ENCODE assay signal across 19 cellular contexts in the genomic region with DNA sequence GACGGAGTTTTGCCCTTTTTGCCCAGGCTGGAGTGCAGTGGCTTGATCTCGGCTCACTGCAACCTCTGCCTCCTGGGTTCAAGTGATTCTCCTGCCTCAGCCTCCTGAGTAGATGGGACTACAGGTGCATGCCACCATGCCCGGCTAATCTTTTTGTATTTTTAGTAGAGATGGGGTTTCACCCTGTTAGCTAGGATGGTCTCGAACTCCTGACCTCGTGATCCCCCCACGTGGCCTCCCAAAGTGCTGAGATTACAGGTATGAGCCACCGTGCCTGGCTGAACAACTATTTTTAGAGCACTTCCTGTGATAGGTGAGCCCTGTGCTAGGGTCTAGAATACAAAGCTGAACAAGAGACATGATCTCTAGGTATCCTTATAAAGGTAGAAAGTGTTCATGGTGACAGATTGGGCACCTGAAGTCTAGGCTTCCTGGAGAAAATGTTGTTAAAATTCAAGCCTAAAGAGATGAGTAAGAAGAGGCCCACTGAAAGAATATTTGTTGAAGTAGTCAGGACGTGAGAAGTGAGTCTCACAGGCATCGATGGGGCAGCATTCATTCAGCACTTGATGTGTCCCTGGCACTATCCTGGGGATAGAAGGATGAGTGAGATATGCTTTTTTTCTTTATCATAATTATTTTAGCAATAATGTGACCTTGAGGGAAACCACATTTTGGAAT. TPM values are rescaled to one million over a fixed set of nuclear protein-coding genes. Genes with fewer than 3 reads are reported as not detected.
DNase-seq lines count a peak whose midpoint lies in the region; ATAC-seq lines count a peak whose summit lies in the region.
"Had no signal": no experiment of that assay in that cellular context is flagged by ENCODE, and none has a peak within 500 bp of the region (broad histone marks: within the 10 kb centered on the region; RNA-seq: fewer than 3 reads in every experiment).

No MANE protein-coding gene starts in this region.

- no peak for DNase-seq in activated T-cell treated with anti-CD3 and anti-CD28 coated beads, Interleukin-2, amount 50 U/mL, for 72 hours
- no peak for DNase-seq in activated T-cell treated with anti-CD3 and anti-CD28 coated beads, Interleukin-2, amount 50 U/mL, for 4 hours
- DNase-seq in Karpas-422 (no peak), dermis blood vessel endothelial cell (peak; percentile 13), DMS 273 (lab: John Stamatoyannopoulos, UW; ENCODE audit: unreplicated experiment) (no peak)
- DNase-seq in stimulated activated naive B cell treated with anti-CD40 and anti-IgM and Interleukin-4, amounts not matched to agents 10 μg/mL and 1 μg/mL and 100 μg/mL, for 72 hours: no peak
- DNase-seq: activated CD4-positive, alpha-beta T cell treated with anti-CD3 and anti-CD28 coated beads for 48 hours; activated naive CD4-positive, alpha-beta T cell treated with anti-CD3 and anti-CD28 coated beads, Interleukin-2, amount 50 U/mL, for 16 hours; AML-193; KBM-7; NCI-H146; NCI-H524 treated with DMSO at 0.1 percent for 48 hours; Peyer's patch; T-helper 1 cell had no signal

- H3K4me3 ChIP-seq in Karpas-422 (ENCODE audit: low read length): no peak overlapping the region
- H3K4me3 ChIP-seq: Peyer's patch, prostate gland had no signal

- no peaks in the 10 kb centered on the region for H3K27me3 Mint-ChIP-seq in activated T-cell treated with anti-CD3 and anti-CD28 coated beads, Interleukin-2, amount 50 U/mL, for 72 hours (ENCODE audit: low read depth)
- H3K27me3 Mint-ChIP-seq in activated T-cell treated with anti-CD3 and anti-CD28 coated beads, Interleukin-2, amount 50 U/mL, for 4 hours (ENCODE audit: low read depth): no peaks in the 10 kb centered on the region
- no peaks in the 10 kb centered on the region for H3K27me3 Mint-ChIP-seq in stimulated activated naive B cell treated with anti-CD40 and anti-IgM and Interleukin-4, amounts not matched to agents 10 μg/mL and 1 μg/mL and 100 μg/mL, for 72 hours
- H3K27me3 Mint-ChIP-seq: central memory CD8-positive, alpha-beta T cell had no signal

- no peaks in the 10 kb centered on the region for H3K9me3 ChIP-seq in Karpas-422 (ENCODE audit: low read length)
- H3K9me3 ChIP-seq: Peyer's patch, prostate gland had no signal

- H3K9ac ChIP-seq in Karpas-422 (ENCODE audit: low read length): no peak overlapping the region

- peaks cover 38% of the 10 kb centered on the region for H3K4me1 Mint-ChIP-seq in activated T-cell treated with anti-CD3 and anti-CD28 coated beads, Interleukin-2, amount 50 U/mL, for 72 hours (ENCODE audit: low read depth)
- H3K4me1 Mint-ChIP-seq in activated T-cell treated with anti-CD3 and anti-CD28 coated beads, Interleukin-2, amount 50 U/mL, for 4 hours (ENCODE audit: low read depth): peaks cover 33% of the 10 kb centered on the region
- H3K4me1 Mint-ChIP-seq in stimulated activated naive B cell treated with anti-CD40 and anti-IgM and Interleukin-4, amounts not matched to agents 10 μg/mL and 1 μg/mL and 100 μg/mL, for 72 hours: peaks cover 25 to 41% of the 10 kb centered on the region in 2 donors

- H2AFZ ChIP-seq in Karpas-422 (ENCODE audit: low read length): no peak overlapping the region

- peak overlapping the region; percentile 31 for H3K27ac Mint-ChIP-seq in activated T-cell treated with anti-CD3 and anti-CD28 coated beads, Interleukin-2, amount 50 U/mL, for 72 hours
- H3K27ac Mint-ChIP-seq in stimulated activated naive B cell treated with anti-CD40 and anti-IgM and Interleukin-4, amounts not matched to agents 10 μg/mL and 1 μg/mL and 100 μg/mL, for 72 hours: peak overlapping the region; percentile 20

- H3K27me3 ChIP-seq in Karpas-422 (ENCODE audit: low read length): no peaks in the 10 kb centered on the region
- H3K27me3 ChIP-seq: Peyer's patch had no signal

- peak overlapping the region; percentile 5; the same call in 1 of the 2 replicates for H3K27ac ChIP-seq in Karpas-422 (ENCODE audit: low read length)
- H3K27ac ChIP-seq: epithelial cell of prostate, Peyer's patch, prostate gland had no signal

- peak overlapping the region in 1 of 2 donors; percentile 32 for H3K4me3 Mint-ChIP-seq in activated T-cell treated with anti-CD3 and anti-CD28 coated beads, Interleukin-2, amount 50 U/mL, for 72 hours
- no peak overlapping the region for H3K4me3 Mint-ChIP-seq in activated T-cell treated with anti-CD3 and anti-CD28 coated beads, Interleukin-2, amount 50 U/mL, for 4 hours
- no peak overlapping the region for H3K4me3 Mint-ChIP-seq in stimulated activated naive B cell treated with anti-CD40 and anti-IgM and Interleukin-4, amounts not matched to agents 10 μg/mL and 1 μg/mL and 100 μg/mL, for 72 hours
- H3K4me3 Mint-ChIP-seq: central memory CD8-positive, alpha-beta T cell had no signal

- H3K9me2 ChIP-seq in Karpas-422 (replicated peaks; ENCODE audit: insufficient read depth, low read length): no peaks in the 10 kb centered on the region

- ATAC-seq in activated T-cell treated with anti-CD3 and anti-CD28 coated beads, Interleukin-2, amount 50 U/mL, for 72 hours (replicated peaks in 1 of 2): no peak
- ATAC-seq in activated T-cell treated with anti-CD3 and anti-CD28 coated beads, Interleukin-2, amount 50 U/mL, for 4 hours: no peak
- no peak for ATAC-seq in stimulated activated naive B cell treated with anti-CD40 and anti-IgM and Interleukin-4, amounts not matched to agents 10 μg/mL and 1 μg/mL and 100 μg/mL, for 72 hours (replicated peaks)
- no peak for ATAC-seq in HG03175 (IDR thresholded peaks at IDR 0.05; ENCODE audit: unreplicated experiment)
- no peak for ATAC-seq in HG02623 (IDR thresholded peaks at IDR 0.05; ENCODE audit: unreplicated experiment)

- H4K20me1 ChIP-seq in Karpas-422 (ENCODE audit: insufficient read depth, low read depth, low read length): no peaks in the 10 kb centered on the region

- H3K9me3 Mint-ChIP-seq in activated T-cell treated with anti-CD3 and anti-CD28 coated beads, Interleukin-2, amount 50 U/mL, for 72 hours: no peaks in the 10 kb centered on the region
- H3K9me3 Mint-ChIP-seq in activated T-cell treated with anti-CD3 and anti-CD28 coated beads, Interleukin-2, amount 50 U/mL, for 4 hours: no peaks in the 10 kb centered on the region
- H3K9me3 Mint-ChIP-seq in stimulated activated naive B cell treated with anti-CD40 and anti-IgM and Interleukin-4, amounts not matched to agents 10 μg/mL and 1 μg/mL and 100 μg/mL, for 72 hours: peaks cover 0 to 2% of the 10 kb centered on the region in 2 donors
- H3K9me3 Mint-ChIP-seq: central memory CD8-positive, alpha-beta T cell had no signal

- peaks cover 39% of the 10 kb centered on the region for H3K4me1 ChIP-seq in Karpas-422 (ENCODE audit: low read length)
- H3K4me1 ChIP-seq: prostate gland had no signal

- H3K4me2 ChIP-seq in Karpas-422 (ENCODE audit: low read depth, low read length, poor library complexity, severe bottlenecking): no peak overlapping the region

- peaks cover 0 to 2% of the 10 kb centered on the region in 2 donors for H3K36me3 Mint-ChIP-seq in activated T-cell treated with anti-CD3 and anti-CD28 coated beads, Interleukin-2, amount 50 U/mL, for 72 hours (ENCODE audit: insufficient read depth in 2 of 2)
- peaks cover 2% of the 10 kb centered on the region for H3K36me3 Mint-ChIP-seq in activated T-cell treated with anti-CD3 and anti-CD28 coated beads, Interleukin-2, amount 50 U/mL, for 4 hours (ENCODE audit: insufficient read depth)
- H3K36me3 Mint-ChIP-seq in stimulated activated naive B cell treated with anti-CD40 and anti-IgM and Interleukin-4, amounts not matched to agents 10 μg/mL and 1 μg/mL and 100 μg/mL, for 72 hours: peaks cover 5 to 13% of the 10 kb centered on the region in 2 donors

- no peaks in the 10 kb centered on the region for H3K36me3 ChIP-seq in Karpas-422 (ENCODE audit: insufficient read depth, low read length)
- H3K36me3 ChIP-seq: Peyer's patch, prostate gland had no signal

- peaks cover 94% of the 10 kb centered on the region for H3K79me2 ChIP-seq in Karpas-422 (ENCODE audit: low read length)

RNA-seq across cellular contexts. Expression of a gene that starts 5.0 kb away (rescaled TPM):
- 10 to 100 TPM; 15.7 to 17.9 TPM for total RNA-seq in activated T-cell treated with anti-CD3 and anti-CD28 coated beads, Interleukin-2, amount 50 U/mL, for 72 hours
- total RNA-seq in activated T-cell treated with anti-CD3 and anti-CD28 coated beads, Interleukin-2, amount 50 U/mL, for 4 hours: 10 to 100 TPM; 13.9 to 16.6 (median 15.5) TPM
- total RNA-seq in Karpas-422 (2014; rRNA removed; shearing (Covaris generic); ENCODE audit: low replicate concordance): 27.1 and 28.7 TPM in 2 replicates
- 7.4 and 9.2 TPM in 2 replicates for total RNA-seq in dermis blood vessel endothelial cell
